ENCODE assay signal across 21 cellular contexts in genomic region chr2:46674451-46674850, GRCh38.
"Had no signal": no experiment of that assay in that cellular context is flagged by ENCODE, and none has a peak within 500 bp of the region (broad histone marks: within the 10 kb centered on the region; RNA-seq: fewer than 3 reads in every experiment).

No MANE protein-coding gene starts in this region.

- ATAC-seq: heart left ventricle, left colon, lower lobe of right lung had no signal

- H3K4me3 ChIP-seq: coronary artery, heart left ventricle, lower lobe of right lung, suprapubic skin, tibial nerve had no signal

- H3K4me1 ChIP-seq: lower lobe of right lung, suprapubic skin had no signal

- H3K27ac ChIP-seq: coronary artery, heart left ventricle, lower lobe of right lung, suprapubic skin had no signal

- H3K36me3 ChIP-seq: heart left ventricle, lower lobe of right lung, suprapubic skin, tibial nerve had no signal

- DNase-seq: activated CD4-positive, alpha-beta T cell treated with anti-CD3 and anti-CD28 coated beads for 4 hours; activated CD4-positive, alpha-beta T cell treated with anti-CD3 and anti-CD28 coated beads, Interleukin-2, amount 50 U/mL, for 48 hours; activated CD4-positive, CD25-positive, alpha-beta regulatory T cell; activated CD8-positive, alpha-beta memory T cell treated with anti-CD3 and anti-CD28 coated beads, Interleukin-2, amount 50 U/mL, for 48 hours; activated naive CD4-positive, alpha-beta T cell treated with Interleukin-2 at 50 U/mL for 16 hours; activated naive CD8-positive, alpha-beta T cell treated with anti-CD3 and anti-CD28 coated beads for 36 hours; activated T-cell treated with anti-CD3 and anti-CD28 coated beads, Interleukin-2, amount 50 U/mL, for 48 hours; amniotic stem cell; cerebellar nuclear complex; heart left ventricle; islet precursor cell; left colon; lower lobe of right lung; naive B cell; occipital lobe; retina; stimulated activated CD4-positive, alpha-beta T cell treated with anti-CD3 and anti-CD28 coated beads, Interleukin-1b, Interleukin-23, amount 100 ng/mL, for 48 hours; T-helper 9 cell had no signal

- H3K27me3 ChIP-seq: heart left ventricle, suprapubic skin, tibial nerve had no signal
